9 cellular contexts compared by ENCODE assay signal in the genomic region with DNA sequence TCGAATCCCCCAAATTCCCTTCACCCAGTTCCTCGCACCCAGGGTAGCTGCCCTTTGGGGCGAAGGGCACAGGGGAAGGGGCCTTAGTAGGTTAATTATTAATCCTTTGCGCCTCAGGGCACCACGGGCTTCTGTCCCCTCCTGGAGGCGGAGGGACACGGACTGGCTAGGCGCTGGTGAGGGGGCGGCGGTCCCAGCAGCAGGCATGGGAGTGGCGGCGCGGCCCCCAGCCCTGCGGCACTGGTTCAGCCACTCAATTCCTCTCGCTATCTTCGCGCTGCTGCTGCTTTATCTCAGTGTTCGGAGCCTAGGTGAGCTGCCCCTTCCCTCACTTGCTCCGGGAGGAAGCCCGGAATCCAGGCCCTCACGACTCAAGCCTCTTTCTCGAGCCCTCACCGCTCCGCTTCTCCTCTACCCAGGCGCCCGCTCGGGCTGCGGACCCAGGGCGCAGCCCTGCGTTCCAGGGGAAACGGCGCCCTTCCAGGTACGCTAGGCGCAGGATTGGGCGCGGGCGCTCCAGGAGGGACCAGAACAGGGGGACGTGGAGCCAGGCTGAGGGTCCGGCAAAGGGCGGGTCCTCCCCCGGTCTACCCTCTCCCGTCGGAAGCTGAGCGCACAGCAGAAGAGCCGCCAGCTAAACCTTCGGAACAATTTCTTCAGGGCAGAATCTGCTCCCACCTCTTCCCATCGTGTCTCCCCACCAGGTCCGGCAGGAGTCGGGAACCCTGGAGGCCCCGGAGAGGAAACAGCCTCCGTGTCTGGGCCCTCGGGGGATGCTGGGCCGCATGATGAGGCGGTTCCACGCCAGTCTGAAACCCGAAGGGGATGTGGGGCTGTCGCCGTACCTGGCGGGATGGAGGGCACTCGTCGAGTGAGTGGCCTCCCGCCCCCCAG. TPM values are rescaled to one million over a fixed set of nuclear protein-coding genes. Genes with fewer than 3 reads are reported as not detected.
A peak's percentile ranks its signal among the peaks of the same experiment; 100 is the strongest.
DNase-seq lines count a peak whose midpoint lies in the region; ATAC-seq, FAIRE-seq and TF ChIP-seq lines count a peak whose summit lies in the region.
"Had no signal": no experiment of that assay in that cellular context is flagged by ENCODE, and none has a peak within 500 bp of the region (broad histone marks: within the 10 kb centered on the region; RNA-seq: fewer than 3 reads in every experiment).

A gene (plus strand): TSS at position 158 of the 894 bp plus-strand sequence. CDS start 48 bp downstream, at position 206.

- H3K9ac ChIP-seq in smooth muscle cell (ENCODE audit: low read depth), result peak within 1 kb of the TSS; percentile 71

- CTCF ChIA-PET in activated CD4-positive, alpha-beta memory T cell treated with anti-CD3 and anti-CD28 coated beads for 36 hours (lab: Charles Lee), result interaction anchor here (1.0 to 2.5 kb wide), 33 partner anchors 10 to 233 kb away, joined by 3 to 28 read pairs (median 5); a partner anchor contains a TSS

- no peaks in the 10 kb centered on the region for H3K79me2 ChIP-seq in smooth muscle cell (ENCODE audit: low read depth)

- TF ChIP-seq CTCF in 22Rv1 (IDR thresholded peaks at IDR 0.05) (no peak), smooth muscle cell (IDR thresholded peaks at IDR 0.05; ENCODE audit: borderline replicate concordance, insufficient read depth, poor library complexity, severe bottlenecking) (no peak), GM10266 (IDR thresholded peaks at IDR 0.05; ENCODE audit: control insufficient read depth, insufficient read depth, low read depth, missing control alignments) (no peak)

- H3K4me1 ChIP-seq in smooth muscle cell (ENCODE audit: low read depth), result peaks cover 18% of the 10 kb centered on the region

- H3F3A ChIP-seq in smooth muscle cell (ENCODE audit: low read depth), result no peaks in the 10 kb centered on the region

- DNase-seq in activated CD4-positive, alpha-beta memory T cell treated with anti-CD3 and anti-CD28 coated beads for 36 hours, result no peak
- no peak for DNase-seq in smooth muscle cell (lab: John Stamatoyannopoulos, UW; ENCODE audit: unreplicated experiment)
- DNase-seq in NCI-H2081 (lab: John Stamatoyannopoulos, UW), result no peak
- no peak for DNase-seq in HTR-8/SVneo (ENCODE audit: insufficient read length, low spot score)
- no peak for DNase-seq in GM10266 (ENCODE audit: extremely low spot score)

- no peaks in the 10 kb centered on the region for H3K9me3 ChIP-seq in smooth muscle cell (replicated peaks; ENCODE audit: low read depth)

- H3K4me3 Mint-ChIP-seq in activated CD4-positive, alpha-beta memory T cell treated with anti-CD3 and anti-CD28 coated beads for 36 hours, result peak within 1 kb of the TSS; percentile 77

- peaks cover 33% of the 10 kb centered on the region for H3K27me3 Mint-ChIP-seq in activated CD4-positive, alpha-beta memory T cell treated with anti-CD3 and anti-CD28 coated beads for 36 hours

- H3K4me3 ChIP-seq in iPS-11a (ENCODE audit: low read depth, low read length) (peak within 1 kb of the TSS; percentile 69), smooth muscle cell (peak within 1 kb of the TSS; percentile 74)

- no peak within 1 kb of the TSS for H3K27ac Mint-ChIP-seq in activated CD4-positive, alpha-beta memory T cell treated with anti-CD3 and anti-CD28 coated beads for 36 hours

- ATAC-seq in GM19023 (IDR thresholded peaks at IDR 0.05; ENCODE audit: unreplicated experiment), result peak; percentile 23

- H3K4me1 Mint-ChIP-seq in activated CD4-positive, alpha-beta memory T cell treated with anti-CD3 and anti-CD28 coated beads for 36 hours (ENCODE audit: low read depth), result peaks cover 31% of the 10 kb centered on the region

- H3K9me3 Mint-ChIP-seq in activated CD4-positive, alpha-beta memory T cell treated with anti-CD3 and anti-CD28 coated beads for 36 hours, result no peaks in the 10 kb centered on the region

- intact Hi-C loops in activated CD4-positive, alpha-beta memory T cell treated with anti-CD3 and anti-CD28 coated beads for 36 hours (cut with micrococcal nuclease), result no loop called here

- no peaks in the 10 kb centered on the region for H3K27me3 ChIP-seq in smooth muscle cell (ENCODE audit: low read depth)

- H3K27ac ChIP-seq in 22Rv1, result peak within 1 kb of the TSS; percentile 95
- peak within 1 kb of the TSS; percentile 84 for H3K27ac ChIP-seq in smooth muscle cell (ENCODE audit: low read depth)

- FAIRE-seq in HTR-8/SVneo (lab: Jason Lieb, UNC), result no peak

- peak within 1 kb of the TSS; percentile 92 for H3K4me2 ChIP-seq in smooth muscle cell

- no peaks in the 10 kb centered on the region for H3K36me3 ChIP-seq in smooth muscle cell (ENCODE audit: low read depth)

- H2AFZ ChIP-seq in smooth muscle cell (ENCODE audit: low read depth), result peak within 1 kb of the TSS; percentile 87

- H3K36me3 Mint-ChIP-seq in activated CD4-positive, alpha-beta memory T cell treated with anti-CD3 and anti-CD28 coated beads for 36 hours, result no peaks in the 10 kb centered on the region

- POLR2A ChIA-PET in activated CD4-positive, alpha-beta memory T cell treated with anti-CD3 and anti-CD28 coated beads for 36 hours (lab: Charles Lee), result interaction anchor here (0.9 to 2.0 kb wide), 10 partner anchors 11 to 180 kb away, joined by 3 to 13 read pairs (median 5); a partner anchor contains a TSS

- 7% methylated on average over 60 of the region's 62 CpGs for WGBS in smooth muscle cell (ENCODE audit: low lambda C conversion rate)

- no peaks in the 10 kb centered on the region for H4K20me1 ChIP-seq in smooth muscle cell (ENCODE audit: low read depth)

RNA-seq across cellular contexts. Expression of the gene that starts here (rescaled TPM):
- not detected for total RNA-seq in activated CD4-positive, alpha-beta memory T cell treated with anti-CD3 and anti-CD28 coated beads for 36 hours
- total RNA-seq in smooth muscle cell, result not detected in 2 replicates
- polyA plus RNA-seq in smooth muscle cell, result 0.82 and 0.89 TPM in 2 replicates
- total RNA-seq: left cardiac atrium had no signal
